Comparison of ENCODE assay signal across 9 cellular contexts in genomic region chr6:28597217-28597835, GRCh38.
DNase-seq lines count a peak whose midpoint lies in the region; FAIRE-seq and TF ChIP-seq lines count a peak whose summit lies in the region.
"Had no signal": no experiment of that assay in that cellular context is flagged by ENCODE, and none has a peak within 500 bp of the region (broad histone marks: within the 10 kb centered on the region; RNA-seq: fewer than 3 reads in every experiment).

No MANE protein-coding gene starts in this region.

- peak; percentile 16 for FAIRE-seq in HTR-8/SVneo (lab: Jason Lieb, UNC)

- H3K4me3 ChIP-seq in sigmoid colon = no peak overlapping the region

- WGBS in sigmoid colon, 2 donors = 17 to 38% methylated on average over 18 of the region's 18 CpGs

- no peaks in the 10 kb centered on the region for H3K4me1 ChIP-seq in sigmoid colon

- H3K27me3 ChIP-seq in sigmoid colon = peaks cover 0 to 14% (median 0%) of the 10 kb centered on the region in 3 donors

- intact Hi-C loops in sigmoid colon (cut with DNase I) = no loop called here

- H3K27ac ChIP-seq in sigmoid colon = no peak overlapping the region

- H3K9me3 ChIP-seq in sigmoid colon = no peaks in the 10 kb centered on the region

- TF ChIP-seq EP300 in sigmoid colon (IDR thresholded peaks at IDR 0.05) = no peak

- TF ChIP-seq POLR2A in erythroblast (IDR thresholded peaks at IDR 0.05; ENCODE audit: low read length) = no peak
- TF ChIP-seq POLR2A in sigmoid colon (IDR thresholded peaks at IDR 0.05) = no peak

- no peak for TF ChIP-seq CTCF in sigmoid colon (IDR thresholded peaks at IDR 0.05)

- H3K36me3 ChIP-seq in sigmoid colon = no peaks in the 10 kb centered on the region

- DNase-seq in D341Med (ENCODE audit: low spot score) (peak; percentile 41), HTR-8/SVneo (ENCODE audit: insufficient read length, low spot score) (no peak), SK-N-DZ (ENCODE audit: low spot score) (peak; percentile 7), erythroblast (lab: John Stamatoyannopoulos, UW) (peak; percentile 57 to 66), NCI-H128 (lab: John Stamatoyannopoulos, UW; ENCODE audit: unreplicated experiment) (no peak), mucosa of gallbladder (ENCODE audit: low spot score) (no peak), sigmoid colon (no peak)
- DNase-seq in stimulated activated CD4-positive, alpha-beta T cell treated with anti-CD3 and anti-CD28 coated beads, Interleukin-4, amount 100 ng/mL, for 48 hours (ENCODE audit: low read depth in 2 of 2) = peak; percentile 34 to 49
- DNase-seq: naive B cell had no signal

Comparison
In these comparisons a context has a peak if more than half of its experiments do, and no peak if none do; other contexts are left out.
1. DNase-seq: peak in D341Med (single experiment), SK-N-DZ (single experiment), erythroblast (2 of 2) and stimulated activated CD4-positive, alpha-beta T cell treated with anti-CD3 and anti-CD28 coated beads, Interleukin-4, amount 100 ng/mL, for 48 hours (2 of 2); none in HTR-8/SVneo (single experiment), NCI-H128 (single experiment), mucosa of gallbladder (single experiment) and sigmoid colon (single experiment).